1 cellular context compared by ENCODE assay signal in the genomic region with DNA sequence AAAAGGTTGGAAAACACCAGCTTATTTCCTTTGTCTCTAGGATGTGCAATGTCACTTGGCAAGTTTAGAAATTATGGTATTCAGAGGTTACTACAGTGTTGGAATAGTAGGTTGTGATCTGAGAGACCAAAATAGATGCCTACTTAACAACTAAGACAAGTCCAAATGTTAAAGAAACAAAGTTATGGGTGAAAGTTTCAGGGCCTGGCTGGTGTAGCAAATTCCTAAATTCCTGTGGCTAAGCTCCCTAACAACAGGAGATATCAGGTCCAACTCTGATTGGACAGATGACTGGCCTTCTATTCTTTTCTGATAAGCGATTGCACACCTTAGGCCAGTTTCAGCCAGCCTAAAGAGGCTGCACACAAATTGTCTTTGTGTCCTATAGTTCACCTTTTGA.
TF ChIP-seq lines count a peak whose summit lies in the region.

No MANE protein-coding gene starts in this region.

TF ChIP-seq in SK-N-SH, 30 proteins besides CTCF, POLR2A, EP300 and RAD21 (continued from another document):
- no peak for TF ChIP-seq REST (IDR thresholded peaks at IDR 0.05; ENCODE audit: low read depth, low read length)
- no peak for TF ChIP-seq NRF1 (IDR thresholded peaks at IDR 0.05; ENCODE audit: low read depth, low read length)
